In the genomic region with DNA sequence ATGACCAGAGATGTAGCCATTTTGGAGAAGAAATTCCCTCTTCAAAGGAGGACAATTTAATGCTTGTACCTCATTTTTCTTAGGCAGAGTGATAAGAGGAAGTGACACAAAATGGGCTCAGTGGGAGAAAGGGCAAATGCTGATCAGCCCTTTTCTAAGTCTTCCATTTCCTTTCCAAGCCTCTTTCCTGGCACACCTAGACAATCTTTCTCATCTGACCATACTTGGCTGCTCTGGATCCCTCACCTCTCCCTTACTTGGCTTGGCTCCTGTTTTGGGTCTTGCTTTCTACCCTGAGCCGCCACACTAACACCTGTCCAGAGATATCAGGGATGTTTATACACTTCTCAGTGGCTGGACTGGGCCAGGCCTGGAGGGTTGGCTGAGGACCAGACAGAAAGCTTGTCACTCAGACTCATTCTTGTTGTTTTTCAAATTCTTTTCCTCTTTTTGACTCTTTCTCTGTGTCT, we compare ENCODE assay signal across 10 cellular contexts. TPM values are rescaled to one million over a fixed set of nuclear protein-coding genes. Genes with fewer than 3 reads are reported as not detected.
A peak's percentile ranks its signal among the peaks of the same experiment; 100 is the strongest.
DNase-seq lines count a peak whose midpoint lies in the region; ATAC-seq and TF ChIP-seq lines count a peak whose summit lies in the region.
"Had no signal": no experiment of that assay in that cellular context is flagged by ENCODE, and none has a peak within 500 bp of the region (broad histone marks: within the 10 kb centered on the region; RNA-seq: fewer than 3 reads in every experiment).

No MANE protein-coding gene starts in this region.

- H3K36me3 Mint-ChIP-seq in MCF 10A (ENCODE audit: insufficient read depth, unreplicated experiment): peaks cover 9% of the 10 kb centered on the region

- TF ChIP-seq CTCF in breast epithelium (IDR thresholded peaks at IDR 0.05) (no peak), MCF 10A (IDR thresholded peaks at IDR 0.05; ENCODE audit: unreplicated experiment) (no peak), mammary epithelial cell (conservative IDR thresholded peaks at IDR 0.05 in 1 of 2, IDR thresholded peaks at IDR 0.05 in 1 of 2; ENCODE audit: extremely low read depth in 1 of 2, insufficient read depth in 1 of 2, low read depth in 1 of 2, low read length in 2 of 2) (no peak), uterus (IDR thresholded peaks at IDR 0.05) (no peak)

- in situ Hi-C loops in mammary epithelial cell (cut with MboI; ENCODE audit: low sequenced_read_pairs in 2 of 2): no loop called here

- H3K27ac ChIP-seq in breast epithelium (peak overlapping the region; percentile 95 to 97), mammary epithelial cell (ENCODE audit: insufficient read depth, low read depth, low read length) (no peak overlapping the region), muscle layer of duodenum (ENCODE audit: low read length) (peak overlapping the region; percentile 92), uterus (peak overlapping the region; percentile 96 to 100)

- no peaks in the 10 kb centered on the region for H3K9me3 Mint-ChIP-seq in MCF 10A (ENCODE audit: unreplicated experiment)

- DNase-seq in breast epithelium (ENCODE audit: low spot score in 2 of 2): peak in 1 of 2 donors; percentile 55
- no peak for DNase-seq in MCF 10A (ENCODE audit: unreplicated experiment)
- DNase-seq in mammary epithelial cell: no peak
- peak; percentile 47 to 72 for DNase-seq in uterus
- DNase-seq in D341Med (ENCODE audit: low spot score): no peak

- H3K4me3 ChIP-seq in breast epithelium (peak overlapping the region in 2 of 3 donors; percentile 1 to 8), mammary epithelial cell (replicated peaks in 1 of 3; ENCODE audit: insufficient read depth in 1 of 3, low read depth in 2 of 3, low read length in 3 of 3) (no peak overlapping the region), muscle layer of duodenum (ENCODE audit: low read depth in 1 of 2, low read length in 2 of 2) (no peak overlapping the region), uterus (no peak overlapping the region)

- H3K36me3 ChIP-seq in breast epithelium: no peaks in the 10 kb centered on the region
- H3K36me3 ChIP-seq in mammary epithelial cell (ENCODE audit: insufficient read depth, low read length): no peaks in the 10 kb centered on the region
- peaks cover 0 to 4% of the 10 kb centered on the region in 2 donors for H3K36me3 ChIP-seq in muscle layer of duodenum (ENCODE audit: control insufficient read depth in 1 of 2, insufficient read depth in 2 of 2, low read length in 2 of 2)
- H3K36me3 ChIP-seq in uterus: no peaks in the 10 kb centered on the region

- no peak for TF ChIP-seq POLR2A in breast epithelium (IDR thresholded peaks at IDR 0.05)
- TF ChIP-seq POLR2A in uterus (IDR thresholded peaks at IDR 0.05): no peak

- POLR2A ChIA-PET in MCF 10A (lab: Yijun Ruan, JAX): interaction anchor here (0.6 to 24.2 kb wide), 4 partner anchors 16 to 56 kb away, joined by 3 to 1309 read pairs (median 11); a partner anchor contains a TSS

- no peak overlapping the region for H3K27ac Mint-ChIP-seq in MCF 10A (ENCODE audit: low read depth, unreplicated experiment)

- H3K4me1 ChIP-seq in breast epithelium (peaks cover 21 to 28% of the 10 kb centered on the region in 2 donors), mammary epithelial cell (ENCODE audit: insufficient read depth, low read length) (peaks cover 47% of the 10 kb centered on the region), muscle layer of duodenum (ENCODE audit: control insufficient read depth in 1 of 2, insufficient read depth in 2 of 2, low read length in 2 of 2) (peaks cover 42 to 49% of the 10 kb centered on the region in 2 donors), uterus (peaks cover 8 to 31% of the 10 kb centered on the region in 2 donors)

- no peaks in the 10 kb centered on the region for H4K20me1 ChIP-seq in mammary epithelial cell (ENCODE audit: insufficient read depth, low read length)

- BruUV-seq in MCF 10A (replicated peaks; lab: Mats Ljungman, UMichigan) (no TSS peak), mammary epithelial cell (replicated peaks; lab: Mats Ljungman, UMichigan) (no TSS peak)

- dilution Hi-C loops in mammary epithelial cell (cut with HindIII; ENCODE audit: low sequenced_read_pairs): no loop called here

- H2AFZ ChIP-seq in mammary epithelial cell (ENCODE audit: low read depth, low read length): peak overlapping the region; percentile 40

- intact Hi-C loops in breast epithelium (cut with DNase I; ENCODE audit: low total_unique reads): no loop called here
- intact Hi-C loops in MCF 10A (cut with micrococcal nuclease): no loop called here
- intact Hi-C loops in mammary epithelial cell (cut with micrococcal nuclease): no loop called here
- intact Hi-C loops in uterus (cut with DNase I; ENCODE audit: low total_unique reads): no loop called here

- 73% methylated on average over 1 of the region's 1 CpG for WGBS in mammary epithelial cell (ENCODE audit: low coverage, missing lambda C conversion rate)

- H3K9ac ChIP-seq in mammary epithelial cell (ENCODE audit: insufficient read depth, low read length): no peak overlapping the region

- no peak for ATAC-seq in HG02759 (IDR thresholded peaks at IDR 0.05; ENCODE audit: unreplicated experiment)
- ATAC-seq in GM18517 (IDR thresholded peaks at IDR 0.05; ENCODE audit: unreplicated experiment): no peak
- ATAC-seq: HCT116 had no signal

- CTCF ChIA-PET in MCF 10A (lab: Yijun Ruan, JAX) (interaction anchor here (24.2 kb wide), 1 partner anchor 29 kb away, joined by 773 read pairs; a partner anchor contains a TSS), mammary epithelial cell (lab: Charles Lee; ENCODE audit: low non-redundant PET) (no interaction called here)

- no peaks in the 10 kb centered on the region for H3K27me3 Mint-ChIP-seq in MCF 10A (ENCODE audit: insufficient read depth, unreplicated experiment)

- H3K4me1 Mint-ChIP-seq in MCF 10A (ENCODE audit: insufficient read depth, unreplicated experiment): peaks cover 31% of the 10 kb centered on the region

- H3K9me3 ChIP-seq in breast epithelium: no peaks in the 10 kb centered on the region
- H3K9me3 ChIP-seq in mammary epithelial cell (replicated peaks; ENCODE audit: insufficient read depth, low read length): no peaks in the 10 kb centered on the region
- H3K9me3 ChIP-seq in muscle layer of duodenum (ENCODE audit: control insufficient read depth in 1 of 2, low read length in 2 of 2): no peaks in the 10 kb centered on the region
- no peaks in the 10 kb centered on the region for H3K9me3 ChIP-seq in uterus

- H3K27me3 ChIP-seq in breast epithelium: no peaks in the 10 kb centered on the region
- no peaks in the 10 kb centered on the region for H3K27me3 ChIP-seq in mammary epithelial cell (ENCODE audit: insufficient read depth, low read length)
- no peaks in the 10 kb centered on the region for H3K27me3 ChIP-seq in muscle layer of duodenum (ENCODE audit: low read depth, low read length)
- no peaks in the 10 kb centered on the region for H3K27me3 ChIP-seq in uterus

- no peak overlapping the region for H3K4me3 Mint-ChIP-seq in MCF 10A (ENCODE audit: unreplicated experiment)

- H3K79me2 ChIP-seq in mammary epithelial cell (ENCODE audit: insufficient read depth, low read length): no peaks in the 10 kb centered on the region

- H3K4me2 ChIP-seq in mammary epithelial cell (ENCODE audit: insufficient read depth, low read depth, low read length): no peak overlapping the region

RNA-seq across cellular contexts. Expression of a gene that starts 13.1 kb away (rescaled TPM):
- total RNA-seq in breast epithelium: 1,000 to 10,000 TPM; 2,506 to 3,955 (median 3,543) TPM
- 576 and 599 TPM in 2 replicates for total RNA-seq in MCF 10A (2022)
- 100 to 1,000 TPM in 1 of 2 donors, 10 to 100 TPM in 1; 92.8 to 355 TPM for total RNA-seq in mammary epithelial cell
- 56.2 TPM for polyA plus RNA-seq in mammary epithelial cell
- 73.1 TPM for polyA minus RNA-seq in mammary epithelial cell
- 1,000 to 10,000 TPM in 3 of 4 donors, 100 to 1,000 TPM in 1; 731 to 1,940 (median 1,478) TPM for total RNA-seq in uterus

RNA-seq across cellular contexts. Expression of a gene that starts 18.8 kb away (rescaled TPM):
- total RNA-seq in breast epithelium (10 to 100 TPM; 18.0 to 32.8 (median 18.1) TPM), MCF 10A (2022) (17.6 and 20.9 TPM in 2 replicates), mammary epithelial cell (10 to 100 TPM in 1 of 2 donors, 1 to 10 TPM in 1; 4.7 to 10.0 TPM), uterus (10 to 100 TPM in 2 of 4 donors, 1 to 10 TPM in 2; 3.3 to 28.1 (median 8.6) TPM)
- 7.3 TPM for polyA plus RNA-seq in mammary epithelial cell
- polyA minus RNA-seq in mammary epithelial cell: 10.9 TPM

RNA-seq across cellular contexts. Expression of a gene that starts 18.9 kb away (rescaled TPM):
- total RNA-seq in breast epithelium (under 1 TPM; 0.16 to 0.98 (median 0.59) TPM), MCF 10A (2022) (2.6 and 3.1 TPM in 2 replicates), mammary epithelial cell (1 to 10 TPM; 1.3 to 1.6 TPM), uterus (1 to 10 TPM in 1 of 4 donors, under 1 TPM in 3; 0.26 to 5.0 (median 0.61) TPM)
- 1.1 TPM for polyA plus RNA-seq in mammary epithelial cell
- 0.21 TPM for polyA minus RNA-seq in mammary epithelial cell

RNA-seq across cellular contexts. Expression of a gene that starts 25.4 kb away (rescaled TPM):
- 10 to 100 TPM; 18.1 to 28.5 (median 21.8) TPM for total RNA-seq in breast epithelium
- 40.1 and 42.1 TPM in 2 replicates for total RNA-seq in MCF 10A (2022)
- total RNA-seq in mammary epithelial cell: 10 to 100 TPM; 16.0 TPM
- 22.8 TPM for polyA plus RNA-seq in mammary epithelial cell
- 27.2 TPM for polyA minus RNA-seq in mammary epithelial cell
- total RNA-seq in uterus: 10 to 100 TPM; 12.3 to 69.0 (median 32.2) TPM

RNA-seq across cellular contexts. Expression of a gene that starts 38.3 kb away (rescaled TPM):
- total RNA-seq in breast epithelium (not detected), MCF 10A (2022) (not detected in 2 replicates), mammary epithelial cell (not detected), uterus (not detected)
- polyA plus RNA-seq in mammary epithelial cell: not detected
- polyA minus RNA-seq in mammary epithelial cell: not detected
- total RNA-seq: fibroblast of villous mesenchyme had no signal

Comparison
In these comparisons a context has a peak if more than half of its experiments do, and no peak if none do; other contexts are left out.
1. H3K4me3 ChIP-seq: peak in breast epithelium (2 of 3); none in mammary epithelial cell (0 of 3), muscle layer of duodenum (0 of 2) and uterus (0 of 2).
2. DNase-seq: peak in uterus (2 of 2); none in MCF 10A (single experiment), mammary epithelial cell (single experiment) and D341Med (single experiment).